ENCODE assay signal across 16 cellular contexts in the genomic region with DNA sequence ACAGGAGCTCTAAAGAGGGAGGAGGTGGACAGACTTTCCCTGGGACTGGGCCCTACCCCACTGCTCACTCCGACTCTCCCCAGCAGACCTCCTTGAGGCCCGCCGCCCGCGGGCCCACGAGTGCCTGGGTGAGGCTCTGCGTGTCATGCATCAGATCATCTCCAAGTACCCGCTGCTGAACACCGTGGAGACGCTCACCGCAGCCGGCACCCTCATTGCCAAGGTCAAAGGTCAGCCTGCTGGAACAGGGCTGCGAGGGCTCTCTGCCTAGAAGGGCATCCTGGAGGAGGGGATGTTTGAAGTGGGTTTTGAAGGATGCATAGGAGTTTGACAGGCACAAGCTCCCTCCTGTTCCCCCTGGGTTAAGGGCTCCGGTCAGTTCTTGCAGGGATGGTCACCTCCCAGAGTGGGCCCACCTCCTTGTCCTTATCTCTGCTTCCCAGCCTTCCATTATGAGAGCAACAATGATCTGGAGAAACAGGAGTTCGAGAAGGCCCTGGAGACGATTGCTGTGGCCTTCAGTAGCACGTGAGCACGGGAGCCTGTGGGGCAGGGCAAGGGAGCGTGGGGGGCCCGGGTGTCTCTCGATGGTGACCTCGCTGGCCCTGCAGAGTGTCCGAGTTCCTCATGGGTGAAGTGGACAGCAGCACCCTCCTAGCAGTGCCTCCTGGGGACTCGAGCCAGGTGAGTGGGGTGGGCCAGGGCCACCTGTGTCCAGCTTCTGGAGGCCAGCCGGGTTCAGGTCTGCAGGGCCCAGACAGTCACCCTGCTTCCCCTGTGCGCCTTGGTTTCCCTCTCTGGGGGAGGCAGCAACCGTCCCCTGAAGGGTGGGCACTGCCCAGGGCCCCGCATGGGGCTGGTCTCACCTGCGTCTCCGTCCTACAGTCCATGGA. TPM values are rescaled to one million over a fixed set of nuclear protein-coding genes. Genes with fewer than 3 reads are reported as not detected.
DNase-seq lines count a peak whose midpoint lies in the region; ATAC-seq and TF ChIP-seq lines count a peak whose summit lies in the region.
"Had no signal": no experiment of that assay in that cellular context is flagged by ENCODE, and none has a peak within 500 bp of the region (broad histone marks: within the 10 kb centered on the region; RNA-seq: fewer than 3 reads in every experiment).

No MANE protein-coding gene starts in this region.

- H3K4me3 ChIP-seq in effector memory CD4-positive, alpha-beta T cell (ENCODE audit: insufficient read depth, low read depth, low read length, poor library complexity, severe bottlenecking) = no peak overlapping the region
- no peak overlapping the region for H3K4me3 ChIP-seq in prostate gland
- H3K4me3 ChIP-seq: lung, neural progenitor cell had no signal

- H3K27ac ChIP-seq in effector memory CD4-positive, alpha-beta T cell (ENCODE audit: insufficient read depth, low read length, poor library complexity, severe bottlenecking) = peak overlapping the region; percentile 52
- H3K27ac ChIP-seq in prostate gland = no peak overlapping the region
- H3K27ac ChIP-seq: neural progenitor cell had no signal

- H3K27me3 Mint-ChIP-seq in activated CD4-positive, alpha-beta memory T cell treated with anti-CD3 and anti-CD28 coated beads for 36 hours = no peaks in the 10 kb centered on the region

- ATAC-seq in HG03378 (IDR thresholded peaks at IDR 0.05; ENCODE audit: unreplicated experiment) = no peak

- no peak for TF ChIP-seq CTCF in prostate gland (IDR thresholded peaks at IDR 0.05)

- POLR2A ChIA-PET in activated CD4-positive, alpha-beta memory T cell treated with anti-CD3 and anti-CD28 coated beads for 36 hours (lab: Charles Lee) = interaction anchor here (0.8 to 1.0 kb wide), 2 partner anchors 16 to 33 kb away, joined by 3 read pairs; no protein-coding TSS in a partner anchor

- intact Hi-C loops in activated CD4-positive, alpha-beta memory T cell treated with anti-CD3 and anti-CD28 coated beads for 36 hours (cut with micrococcal nuclease) = no loop called here
- intact Hi-C loops in prostate gland (cut with DNase I) = no loop called here

- CTCF ChIA-PET in activated CD4-positive, alpha-beta memory T cell treated with anti-CD3 and anti-CD28 coated beads for 36 hours (lab: Charles Lee) = no interaction called here

- WGBS in prostate gland = 92% methylated on average over 20 of the region's 30 CpGs

- peaks cover 53% of the 10 kb centered on the region for H3K36me3 ChIP-seq in effector memory CD4-positive, alpha-beta T cell (ENCODE audit: control insufficient read depth, insufficient read depth, low read length)
- no peaks in the 10 kb centered on the region for H3K36me3 ChIP-seq in prostate gland
- H3K36me3 ChIP-seq: neural progenitor cell had no signal

- H3K36me3 Mint-ChIP-seq in activated CD4-positive, alpha-beta memory T cell treated with anti-CD3 and anti-CD28 coated beads for 36 hours = peaks cover 52% of the 10 kb centered on the region
- H3K36me3 Mint-ChIP-seq: neural progenitor cell had no signal

- H3K4me3 Mint-ChIP-seq in activated CD4-positive, alpha-beta memory T cell treated with anti-CD3 and anti-CD28 coated beads for 36 hours = no peak overlapping the region

- peaks cover 84% of the 10 kb centered on the region for H3K4me1 ChIP-seq in effector memory CD4-positive, alpha-beta T cell (ENCODE audit: control insufficient read depth, insufficient read depth, low read length, poor library complexity, severe bottlenecking)
- no peaks in the 10 kb centered on the region for H3K4me1 ChIP-seq in prostate gland (replicated peaks)
- H3K4me1 ChIP-seq: neural progenitor cell had no signal

- H3K27ac Mint-ChIP-seq in activated CD4-positive, alpha-beta memory T cell treated with anti-CD3 and anti-CD28 coated beads for 36 hours = peak overlapping the region; percentile 23
- H3K27ac Mint-ChIP-seq: neural progenitor cell had no signal

- DNase-seq in stimulated activated naive CD4-positive, alpha-beta T cell (lab: John Stamatoyannopoulos, UW) = peak in 5 of 6 experiments; percentile 29 to 51 (median 39)
- no peak for DNase-seq in stimulated activated naive CD4-positive, alpha-beta T cell treated with Interleukin-2 at 50 U/mL for 16 hours (lab: John Stamatoyannopoulos, UW)
- peak; percentile 16 for DNase-seq in activated CD4-positive, alpha-beta memory T cell treated with anti-CD3 and anti-CD28 coated beads for 36 hours
- no peak for DNase-seq in effector memory CD4-positive, alpha-beta T cell
- no peak for DNase-seq in 8988T
- no peak for DNase-seq in prostate gland (ENCODE audit: low spot score)
- DNase-seq in GF-D8 (lab: John Stamatoyannopoulos, UW) = no peak
- DNase-seq: activated CD4-positive, CD25-positive, alpha-beta regulatory T cell; C1 segment of cervical spinal cord; effector CD8-positive, alpha-beta T cell; KBM-7; NCI-H1436; NCI-H526 had no signal

- H3K27me3 ChIP-seq in effector memory CD4-positive, alpha-beta T cell (replicated peaks; ENCODE audit: control insufficient read depth, insufficient read depth, low read length, poor library complexity, severe bottlenecking) = no peaks in the 10 kb centered on the region
- peaks cover 15% of the 10 kb centered on the region for H3K27me3 ChIP-seq in prostate gland (replicated peaks; ENCODE audit: insufficient read depth)

- no peak for TF ChIP-seq POLR2A in prostate gland (IDR thresholded peaks at IDR 0.05)

- no peaks in the 10 kb centered on the region for H3K9me3 Mint-ChIP-seq in activated CD4-positive, alpha-beta memory T cell treated with anti-CD3 and anti-CD28 coated beads for 36 hours

- no peaks in the 10 kb centered on the region for H3K9me3 ChIP-seq in effector memory CD4-positive, alpha-beta T cell (ENCODE audit: control insufficient read depth, low read length)
- H3K9me3 ChIP-seq in prostate gland = no peaks in the 10 kb centered on the region

- H3K4me1 Mint-ChIP-seq in activated CD4-positive, alpha-beta memory T cell treated with anti-CD3 and anti-CD28 coated beads for 36 hours (ENCODE audit: low read depth) = peaks cover 64% of the 10 kb centered on the region

RNA-seq across cellular contexts. Expression of a gene that starts 6.3 kb away (rescaled TPM):
- total RNA-seq in activated CD4-positive, alpha-beta memory T cell treated with anti-CD3 and anti-CD28 coated beads for 36 hours = 100 to 1,000 TPM; 136 to 142 TPM
- 10 to 100 TPM in 1 of 2 donors, 1 to 10 TPM in 1; 8.9 to 26.2 TPM for total RNA-seq in prostate gland

RNA-seq across cellular contexts. Expression of a gene that starts 21.9 kb away (rescaled TPM):
- 100 to 1,000 TPM; 204 to 207 TPM for total RNA-seq in activated CD4-positive, alpha-beta memory T cell treated with anti-CD3 and anti-CD28 coated beads for 36 hours
- 100 to 1,000 TPM; 152 to 169 TPM for total RNA-seq in prostate gland

RNA-seq across cellular contexts. Expression of a gene that starts 30.5 kb away (rescaled TPM):
- total RNA-seq in activated CD4-positive, alpha-beta memory T cell treated with anti-CD3 and anti-CD28 coated beads for 36 hours = 100 to 1,000 TPM; 274 to 275 TPM
- total RNA-seq in prostate gland = 100 to 1,000 TPM; 577 to 627 TPM

RNA-seq across cellular contexts. Expression of a gene that starts 33.4 kb away (rescaled TPM):
- total RNA-seq in activated CD4-positive, alpha-beta memory T cell treated with anti-CD3 and anti-CD28 coated beads for 36 hours = 10 to 100 TPM; 28.3 to 29.3 TPM
- 10 to 100 TPM; 16.2 to 25.1 TPM for total RNA-seq in prostate gland

RNA-seq across cellular contexts. Expression of a gene that starts 46.9 kb away (rescaled TPM):
- total RNA-seq in activated CD4-positive, alpha-beta memory T cell treated with anti-CD3 and anti-CD28 coated beads for 36 hours = 100 to 1,000 TPM; 123 to 130 TPM
- total RNA-seq in prostate gland = 100 to 1,000 TPM in 1 of 2 donors, 10 to 100 TPM in 1; 82.9 to 101 TPM

Comparison
In these comparisons a context has a peak if more than half of its experiments do, and no peak if none do; other contexts are left out.
1. DNase-seq: peak in stimulated activated naive CD4-positive, alpha-beta T cell (5 of 6) and activated CD4-positive, alpha-beta memory T cell treated with anti-CD3 and anti-CD28 coated beads for 36 hours (single experiment); none in stimulated activated naive CD4-positive, alpha-beta T cell treated with Interleukin-2 at 50 U/mL for 16 hours (single experiment), effector memory CD4-positive, alpha-beta T cell (0 of 3), 8988T (single experiment), prostate gland (single experiment) and GF-D8 (single experiment).
2. RNA of a gene that starts 6.3 kb away (total RNA-seq): 136 to 142 TPM in activated CD4-positive, alpha-beta memory T cell treated with anti-CD3 and anti-CD28 coated beads for 36 hours; 8.9 to 26.2 TPM in prostate gland; every median in the first group is over 4 times any median in the second.